In genomic region chr15:39845582-39845981, GRCh38 we compare ENCODE assay signal across 24 cellular contexts.
DNase-seq lines count a peak whose midpoint lies in the region; ATAC-seq, FAIRE-seq and TF ChIP-seq lines count a peak whose summit lies in the region.
"Had no signal": no experiment of that assay in that cellular context is flagged by ENCODE, and none has a peak within 500 bp of the region (broad histone marks: within the 10 kb centered on the region; RNA-seq: fewer than 3 reads in every experiment).

No MANE protein-coding gene starts in this region.

- H3K4me1 ChIP-seq in transverse colon, result no peaks in the 10 kb centered on the region

- no peak overlapping the region for H3K4me3 ChIP-seq in transverse colon
- H3K4me3 ChIP-seq: GM23248 had no signal

- no peaks in the 10 kb centered on the region for H3K9me3 Mint-ChIP-seq in activated T-helper 1 cell treated with anti-CD3 and anti-CD28 coated beads, Interleukin-12 subunit alpha, Interleukin-12 subunit beta, Interleukin-2, Interleukin-4 antibody, amounts not matched to agents 30 ng/mL and 10 ng/mL and 1 ng/mL, durations not matched to agents 14 hours and 24 hours and 36 hours
- peaks cover 2% of the 10 kb centered on the region for H3K9me3 Mint-ChIP-seq in nephron
- H3K9me3 Mint-ChIP-seq: CD8-positive, alpha-beta memory T cell had no signal

- peaks cover 11% of the 10 kb centered on the region for H3K27me3 Mint-ChIP-seq in activated T-helper 1 cell treated with anti-CD3 and anti-CD28 coated beads, Interleukin-12 subunit alpha, Interleukin-12 subunit beta, Interleukin-2, Interleukin-4 antibody, amounts not matched to agents 30 ng/mL and 10 ng/mL and 1 ng/mL, durations not matched to agents 14 hours and 24 hours and 36 hours (ENCODE audit: insufficient read depth)
- H3K27me3 Mint-ChIP-seq in nephron (ENCODE audit: low read depth), result peaks cover 4% of the 10 kb centered on the region

- no peaks in the 10 kb centered on the region for H3K36me3 ChIP-seq in transverse colon

- no peak overlapping the region for H3K27ac ChIP-seq in transverse colon
- H3K27ac ChIP-seq: GM23248, HL-60 had no signal

- H3K36me3 Mint-ChIP-seq in activated T-helper 1 cell treated with anti-CD3 and anti-CD28 coated beads, Interleukin-12 subunit alpha, Interleukin-12 subunit beta, Interleukin-2, Interleukin-4 antibody, amounts not matched to agents 30 ng/mL and 10 ng/mL and 1 ng/mL, durations not matched to agents 14 hours and 24 hours and 36 hours (ENCODE audit: low read depth), result no peaks in the 10 kb centered on the region
- H3K36me3 Mint-ChIP-seq in nephron (ENCODE audit: low read depth), result no peaks in the 10 kb centered on the region

- H3K27me3 ChIP-seq in transverse colon, result no peaks in the 10 kb centered on the region

- H3K4me1 Mint-ChIP-seq in activated T-helper 1 cell treated with anti-CD3 and anti-CD28 coated beads, Interleukin-12 subunit alpha, Interleukin-12 subunit beta, Interleukin-2, Interleukin-4 antibody, amounts not matched to agents 30 ng/mL and 10 ng/mL and 1 ng/mL, durations not matched to agents 14 hours and 24 hours and 36 hours (ENCODE audit: low read depth), result no peaks in the 10 kb centered on the region
- no peaks in the 10 kb centered on the region for H3K4me1 Mint-ChIP-seq in nephron
- H3K4me1 Mint-ChIP-seq: CD8-positive, alpha-beta memory T cell had no signal

- no peak for TF ChIP-seq EP300 in transverse colon (IDR thresholded peaks at IDR 0.05; ENCODE audit: low read depth)

- no peak overlapping the region for H3K4me3 Mint-ChIP-seq in activated T-helper 1 cell treated with anti-CD3 and anti-CD28 coated beads, Interleukin-12 subunit alpha, Interleukin-12 subunit beta, Interleukin-2, Interleukin-4 antibody, amounts not matched to agents 30 ng/mL and 10 ng/mL and 1 ng/mL, durations not matched to agents 14 hours and 24 hours and 36 hours
- no peak overlapping the region for H3K4me3 Mint-ChIP-seq in nephron
- H3K4me3 Mint-ChIP-seq: CD8-positive, alpha-beta memory T cell had no signal

- DNase-seq in GM18507 (ENCODE audit: extremely low spot score, insufficient read length, low read depth) (no peak), Kasumi-1 (lab: John Stamatoyannopoulos, UW) (no peak), transverse colon (no peak)
- DNase-seq in activated T-helper 1 cell treated with anti-CD3 and anti-CD28 coated beads, Interleukin-12 subunit alpha, Interleukin-12 subunit beta, Interleukin-2, Interleukin-4 antibody, amounts not matched to agents 30 ng/mL and 10 ng/mL and 1 ng/mL, durations not matched to agents 14 hours and 24 hours and 36 hours (ENCODE audit: low spot score), result no peak
- DNase-seq: C1 segment of cervical spinal cord; Calu3; CD8-positive, alpha-beta memory T cell; DMS153; HCEC 1CT; KG1; NCI-H1417; NCI-H1694 treated with DMSO at 0.1 percent for 48 hours; NCI-H2081 treated with DMSO at 0.1 percent for 48 hours; NCI-H2171 treated with DMSO at 0.1 percent for 48 hours; NCI-H446; NCI-H526; Right ventricle myocardium superior; T-helper 2 cell had no signal

- H3K9me3 ChIP-seq in transverse colon, result no peaks in the 10 kb centered on the region

- peak overlapping the region; percentile 48 for H3K27ac Mint-ChIP-seq in activated T-helper 1 cell treated with anti-CD3 and anti-CD28 coated beads, Interleukin-12 subunit alpha, Interleukin-12 subunit beta, Interleukin-2, Interleukin-4 antibody, amounts not matched to agents 30 ng/mL and 10 ng/mL and 1 ng/mL, durations not matched to agents 14 hours and 24 hours and 36 hours
- H3K27ac Mint-ChIP-seq in nephron, result peak overlapping the region; percentile 32 to 80 (median 68)
- H3K27ac Mint-ChIP-seq: CD8-positive, alpha-beta memory T cell had no signal

- no peak for TF ChIP-seq CTCF in nephron (IDR thresholded peaks at IDR 0.05; ENCODE audit: unreplicated experiment in 3 of 3)
- TF ChIP-seq CTCF in transverse colon (IDR thresholded peaks at IDR 0.05), result no peak

- TF ChIP-seq POLR2A in transverse colon (IDR thresholded peaks at IDR 0.05), result no peak

- 86 to 92% methylated on average over 3 to 5 of the region's 5 CpGs for WGBS in transverse colon (ENCODE audit: low coverage in 1 of 2), 2 donors

- ATAC-seq in HG03460 (IDR thresholded peaks at IDR 0.05; ENCODE audit: unreplicated experiment), result peak; percentile 61
- no peak for ATAC-seq in HG02763 (IDR thresholded peaks at IDR 0.05; ENCODE audit: unreplicated experiment)
- ATAC-seq: HepG2 had no signal

- FAIRE-seq in GM18507 (lab: Jason Lieb, UNC), result peak; percentile 21
- FAIRE-seq: HepG2 had no signal

- in situ Hi-C loops in transverse colon (cut with MboI; ENCODE audit: low pct_ligation_motif_present in 1 of 4, low pct_unique_long_range_greater_than_20kb in 1 of 4, low sequenced_read_pairs in 3 of 4), result no loop called here

- intact Hi-C loops in activated T-helper 1 cell treated with anti-CD3 and anti-CD28 coated beads, Interleukin-12 subunit alpha, Interleukin-12 subunit beta, Interleukin-2, Interleukin-4 antibody, amounts not matched to agents 30 ng/mL and 10 ng/mL and 1 ng/mL, durations not matched to agents 14 hours and 24 hours and 36 hours (cut with micrococcal nuclease), result no loop called here
- intact Hi-C loops in transverse colon (cut with DNase I; ENCODE audit: low total_unique reads), result no loop called here
